In genomic region chr7:36019538-36019937, GRCh38 we compare ENCODE assay signal across 15 cellular contexts.
DNase-seq lines count a peak whose midpoint lies in the region; ATAC-seq and TF ChIP-seq lines count a peak whose summit lies in the region.
"Had no signal": no experiment of that assay in that cellular context is flagged by ENCODE, and none has a peak within 500 bp of the region (broad histone marks: within the 10 kb centered on the region; RNA-seq: fewer than 3 reads in every experiment).

No MANE protein-coding gene starts in this region.

- WGBS in endodermal cell (ENCODE audit: insufficient coverage in 1 of 2, insufficient read length in 1 of 2), 2 experiments: 91 to 100% methylated on average over 4 of the region's 4 CpGs

- H3K4me1 Mint-ChIP-seq in activated naive CD8-positive, alpha-beta T cell treated with anti-CD3 and anti-CD28 coated beads, Interleukin-2, amount 50 U/mL, for 24 hours: no peaks in the 10 kb centered on the region
- no peaks in the 10 kb centered on the region for H3K4me1 Mint-ChIP-seq in activated naive CD8-positive, alpha-beta T cell treated with anti-CD3 and anti-CD28 coated beads for 36 hours
- H3K4me1 Mint-ChIP-seq in endodermal cell: no peaks in the 10 kb centered on the region
- no peaks in the 10 kb centered on the region for H3K4me1 Mint-ChIP-seq in stimulated activated memory B cell treated with anti-CD40 and anti-IgM and Interleukin-4, amounts not matched to agents 10 μg/mL and 1 μg/mL and 100 μg/mL, for 72 hours
- no peaks in the 10 kb centered on the region for H3K4me1 Mint-ChIP-seq in T-cell

- H3K9ac ChIP-seq in endodermal cell (ENCODE audit: extremely low read depth, low read length, poor library complexity, severe bottlenecking): no peak overlapping the region

- no peaks in the 10 kb centered on the region for H3K9me3 ChIP-seq in endodermal cell (ENCODE audit: control insufficient read depth, low read length)
- H3K9me3 ChIP-seq: A549, Caco-2, HAP-1 had no signal

- H3K27ac Mint-ChIP-seq in activated naive CD8-positive, alpha-beta T cell treated with anti-CD3 and anti-CD28 coated beads, Interleukin-2, amount 50 U/mL, for 24 hours: no peak overlapping the region
- no peak overlapping the region for H3K27ac Mint-ChIP-seq in activated naive CD8-positive, alpha-beta T cell treated with anti-CD3 and anti-CD28 coated beads for 36 hours
- H3K27ac Mint-ChIP-seq in endodermal cell (no peak overlapping the region), T-cell (no peak overlapping the region)
- no peak overlapping the region for H3K27ac Mint-ChIP-seq in stimulated activated memory B cell treated with anti-CD40 and anti-IgM and Interleukin-4, amounts not matched to agents 10 μg/mL and 1 μg/mL and 100 μg/mL, for 72 hours
- H3K27ac Mint-ChIP-seq: CD4-positive, alpha-beta T cell had no signal

- H3K27me3 Mint-ChIP-seq in activated naive CD8-positive, alpha-beta T cell treated with anti-CD3 and anti-CD28 coated beads, Interleukin-2, amount 50 U/mL, for 24 hours: peaks cover 5% of the 10 kb centered on the region
- H3K27me3 Mint-ChIP-seq in activated naive CD8-positive, alpha-beta T cell treated with anti-CD3 and anti-CD28 coated beads for 36 hours: no peaks in the 10 kb centered on the region
- no peaks in the 10 kb centered on the region for H3K27me3 Mint-ChIP-seq in endodermal cell (ENCODE audit: insufficient read depth)
- H3K27me3 Mint-ChIP-seq in stimulated activated memory B cell treated with anti-CD40 and anti-IgM and Interleukin-4, amounts not matched to agents 10 μg/mL and 1 μg/mL and 100 μg/mL, for 72 hours: peaks cover 9% of the 10 kb centered on the region
- peaks cover 0 to 2% of the 10 kb centered on the region in 2 donors for H3K27me3 Mint-ChIP-seq in T-cell
- H3K27me3 Mint-ChIP-seq: CD4-positive, alpha-beta T cell had no signal

- POLR2A ChIA-PET in T-cell (lab: Charles Lee): no interaction called here

- H3K27me3 ChIP-seq in endodermal cell (ENCODE audit: control insufficient read depth, insufficient read depth, low read length, poor library complexity, severe bottlenecking): no peaks in the 10 kb centered on the region

- no peak for TF ChIP-seq CTCF in endodermal cell (conservative IDR thresholded peaks at IDR 0.05)

- DNase-seq in activated naive CD8-positive, alpha-beta T cell treated with anti-CD3 and anti-CD28 coated beads, Interleukin-2, amount 50 U/mL, for 24 hours: no peak
- no peak for DNase-seq in activated naive CD8-positive, alpha-beta T cell treated with anti-CD3 and anti-CD28 coated beads for 36 hours
- DNase-seq in endodermal cell: peak; percentile 10
- DNase-seq in activated CD4-positive, alpha-beta T cell treated with anti-CD3 and anti-CD28 coated beads, Interleukin-2, amount 50 U/mL, for 1 hour: no peak
- no peak for DNase-seq in activated gamma-delta T cell (lab: John Stamatoyannopoulos, UW)
- DNase-seq in T-cell: no peak
- DNase-seq: AML-193; Caco-2; CD4-positive, alpha-beta T cell had no signal

- no peak overlapping the region for H3K4me3 ChIP-seq in endodermal cell (ENCODE audit: low read length)
- H3K4me3 ChIP-seq: A549, HAP-1 had no signal

- no peaks in the 10 kb centered on the region for H3K36me3 Mint-ChIP-seq in activated naive CD8-positive, alpha-beta T cell treated with anti-CD3 and anti-CD28 coated beads, Interleukin-2, amount 50 U/mL, for 24 hours (ENCODE audit: low read depth)
- H3K36me3 Mint-ChIP-seq in activated naive CD8-positive, alpha-beta T cell treated with anti-CD3 and anti-CD28 coated beads for 36 hours: no peaks in the 10 kb centered on the region
- H3K36me3 Mint-ChIP-seq in endodermal cell (ENCODE audit: low read depth) (no peaks in the 10 kb centered on the region), T-cell (no peaks in the 10 kb centered on the region)
- no peaks in the 10 kb centered on the region for H3K36me3 Mint-ChIP-seq in stimulated activated memory B cell treated with anti-CD40 and anti-IgM and Interleukin-4, amounts not matched to agents 10 μg/mL and 1 μg/mL and 100 μg/mL, for 72 hours

- no peak overlapping the region for H3K27ac ChIP-seq in endodermal cell (ENCODE audit: low read depth, low read length)
- H3K27ac ChIP-seq: 22Rv1, C4-2B had no signal

- no peak overlapping the region for H3K4me3 Mint-ChIP-seq in activated naive CD8-positive, alpha-beta T cell treated with anti-CD3 and anti-CD28 coated beads, Interleukin-2, amount 50 U/mL, for 24 hours
- H3K4me3 Mint-ChIP-seq in activated naive CD8-positive, alpha-beta T cell treated with anti-CD3 and anti-CD28 coated beads for 36 hours: no peak overlapping the region
- no peak overlapping the region for H3K4me3 Mint-ChIP-seq in endodermal cell
- H3K4me3 Mint-ChIP-seq in stimulated activated memory B cell treated with anti-CD40 and anti-IgM and Interleukin-4, amounts not matched to agents 10 μg/mL and 1 μg/mL and 100 μg/mL, for 72 hours: no peak overlapping the region
- no peak overlapping the region for H3K4me3 Mint-ChIP-seq in T-cell
- H3K4me3 Mint-ChIP-seq: CD4-positive, alpha-beta T cell had no signal

- CTCF ChIA-PET in T-cell (lab: Charles Lee): no interaction called here

- peak; percentile 24 for ATAC-seq in activated naive CD8-positive, alpha-beta T cell treated with anti-CD3 and anti-CD28 coated beads, Interleukin-2, amount 50 U/mL, for 24 hours
- peak; percentile 18 for ATAC-seq in stimulated activated memory B cell treated with anti-CD40 and anti-IgM and Interleukin-4, amounts not matched to agents 10 μg/mL and 1 μg/mL and 100 μg/mL, for 72 hours
- no peak for ATAC-seq in T-cell (replicated peaks in 1 of 4)
- ATAC-seq: A549, HepG2 had no signal

- H3K9me3 Mint-ChIP-seq in activated naive CD8-positive, alpha-beta T cell treated with anti-CD3 and anti-CD28 coated beads, Interleukin-2, amount 50 U/mL, for 24 hours: no peaks in the 10 kb centered on the region
- H3K9me3 Mint-ChIP-seq in activated naive CD8-positive, alpha-beta T cell treated with anti-CD3 and anti-CD28 coated beads for 36 hours: no peaks in the 10 kb centered on the region
- H3K9me3 Mint-ChIP-seq in endodermal cell: no peaks in the 10 kb centered on the region
- H3K9me3 Mint-ChIP-seq in stimulated activated memory B cell treated with anti-CD40 and anti-IgM and Interleukin-4, amounts not matched to agents 10 μg/mL and 1 μg/mL and 100 μg/mL, for 72 hours: no peaks in the 10 kb centered on the region
- H3K9me3 Mint-ChIP-seq in T-cell: no peaks in the 10 kb centered on the region
- H3K9me3 Mint-ChIP-seq: CD4-positive, alpha-beta T cell had no signal

- H3K36me3 ChIP-seq in endodermal cell (ENCODE audit: control insufficient read depth, insufficient read depth, low read length): no peaks in the 10 kb centered on the region
- H3K36me3 ChIP-seq: HAP-1 had no signal

- H3K4me1 ChIP-seq in endodermal cell (ENCODE audit: control insufficient read depth, insufficient read depth, low read length): no peaks in the 10 kb centered on the region
- H3K4me1 ChIP-seq: Caco-2, HAP-1 had no signal

Comparison
In these comparisons a context has a peak if more than half of its experiments do, and no peak if none do; other contexts are left out.
1. ATAC-seq: peak in activated naive CD8-positive, alpha-beta T cell treated with anti-CD3 and anti-CD28 coated beads, Interleukin-2, amount 50 U/mL, for 24 hours (single experiment) and stimulated activated memory B cell treated with anti-CD40 and anti-IgM and Interleukin-4, amounts not matched to agents 10 μg/mL and 1 μg/mL and 100 μg/mL, for 72 hours (single experiment); none in T-cell (0 of 4).